Comparison of ENCODE assay signal across 8 cellular contexts in the genomic region with DNA sequence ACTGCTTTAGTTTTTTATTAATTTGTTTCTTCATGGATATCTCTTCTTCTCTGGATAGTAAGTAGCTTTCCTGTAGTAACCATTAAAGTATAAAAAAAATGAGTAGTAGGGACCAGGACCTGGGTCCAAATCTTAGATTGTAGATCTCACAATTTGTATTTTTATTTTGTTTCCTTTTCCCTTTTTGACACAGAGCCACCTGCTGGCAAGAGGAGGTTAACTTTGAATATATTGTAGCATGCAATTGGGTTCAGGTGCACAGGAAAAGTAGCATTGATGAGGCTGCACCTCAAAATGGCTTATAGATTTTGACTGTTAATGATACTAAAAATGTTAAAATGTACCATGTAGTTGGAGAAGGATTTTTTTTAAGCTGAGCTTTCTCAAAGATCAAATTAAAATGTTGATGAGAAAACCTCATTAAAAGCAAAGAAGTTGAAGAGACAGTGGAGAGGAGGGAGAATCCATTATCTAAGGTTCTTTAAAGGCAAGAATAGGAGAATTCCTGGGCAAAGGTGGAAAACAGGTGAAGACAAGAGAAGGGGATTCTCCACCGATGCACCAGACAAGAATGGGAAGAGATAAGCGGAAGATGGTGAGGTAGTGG. TPM values are rescaled to one million over a fixed set of nuclear protein-coding genes. Genes with fewer than 3 reads are reported as not detected.
A peak's percentile ranks its signal among the peaks of the same experiment; 100 is the strongest.
DNase-seq lines count a peak whose midpoint lies in the region; ATAC-seq and TF ChIP-seq lines count a peak whose summit lies in the region.

No MANE protein-coding gene starts in this region.

- TF ChIP-seq EP300 in tibial nerve (IDR thresholded peaks at IDR 0.05) = no peak

- no peaks in the 10 kb centered on the region for H3K27me3 ChIP-seq in tibial nerve

- WGBS in tibial nerve, 2 donors = 95 to 96% methylated on average over 2 of the region's 2 CpGs

- DNase-seq in EH (ENCODE audit: low read depth) (peak; percentile 30), NB4 (ENCODE audit: low read depth) (peak; percentile 3), epithelial cell of esophagus (ENCODE audit: low read depth) (peak; percentile 23), tibial nerve (ENCODE audit: low spot score in 2 of 2) (peak in 1 of 2 donors; percentile 67)
- DNase-seq in central memory CD4-positive, alpha-beta T cell = no peak

- no peaks in the 10 kb centered on the region for H3K36me3 ChIP-seq in tibial nerve

- H3K4me1 ChIP-seq in tibial nerve = peaks cover 0 to 3% (median 0%) of the 10 kb centered on the region in 4 donors

- TF ChIP-seq POLR2A in NB4 (IDR thresholded peaks at IDR 0.05; ENCODE audit: extremely low read depth, insufficient read length) (no peak), tibial nerve (IDR thresholded peaks at IDR 0.05) (no peak)

- TF ChIP-seq CTCF in 22Rv1 (IDR thresholded peaks at IDR 0.05) (peak; percentile 78), NB4 (IDR thresholded peaks at IDR 0.05; ENCODE audit: low read depth, low read length) (peak; percentile 29), epithelial cell of esophagus (IDR thresholded peaks at IDR 0.05; ENCODE audit: insufficient read depth, low read depth, low read length, missing control alignments) (peak; percentile 65), tibial nerve (IDR thresholded peaks at IDR 0.05) (peak; percentile 15 to 50 (median 32))

- H3K9me3 ChIP-seq in tibial nerve = no peaks in the 10 kb centered on the region

- H3K27ac ChIP-seq in 22Rv1 (no peak overlapping the region), tibial nerve (no peak overlapping the region)

- no peak overlapping the region for H3K4me3 ChIP-seq in NB4 (ENCODE audit: low read depth, low read length)
- no peak overlapping the region for H3K4me3 ChIP-seq in epithelial cell of esophagus (ENCODE audit: low read length)
- no peak overlapping the region for H3K4me3 ChIP-seq in tibial nerve

- ATAC-seq in HG03045 (IDR thresholded peaks at IDR 0.05; ENCODE audit: unreplicated experiment) (no peak), HG02981 (IDR thresholded peaks at IDR 0.05; ENCODE audit: unreplicated experiment) (no peak)

RNA-seq across cellular contexts. Expression of a gene that starts 48.3 kb away (rescaled TPM):
- 1 to 10 TPM in 3 of 4 donors, not detected in 1; 1.1 to 3.6 (median 1.8) TPM for total RNA-seq in tibial nerve
